8 cellular contexts compared by ENCODE assay signal in the genomic region with DNA sequence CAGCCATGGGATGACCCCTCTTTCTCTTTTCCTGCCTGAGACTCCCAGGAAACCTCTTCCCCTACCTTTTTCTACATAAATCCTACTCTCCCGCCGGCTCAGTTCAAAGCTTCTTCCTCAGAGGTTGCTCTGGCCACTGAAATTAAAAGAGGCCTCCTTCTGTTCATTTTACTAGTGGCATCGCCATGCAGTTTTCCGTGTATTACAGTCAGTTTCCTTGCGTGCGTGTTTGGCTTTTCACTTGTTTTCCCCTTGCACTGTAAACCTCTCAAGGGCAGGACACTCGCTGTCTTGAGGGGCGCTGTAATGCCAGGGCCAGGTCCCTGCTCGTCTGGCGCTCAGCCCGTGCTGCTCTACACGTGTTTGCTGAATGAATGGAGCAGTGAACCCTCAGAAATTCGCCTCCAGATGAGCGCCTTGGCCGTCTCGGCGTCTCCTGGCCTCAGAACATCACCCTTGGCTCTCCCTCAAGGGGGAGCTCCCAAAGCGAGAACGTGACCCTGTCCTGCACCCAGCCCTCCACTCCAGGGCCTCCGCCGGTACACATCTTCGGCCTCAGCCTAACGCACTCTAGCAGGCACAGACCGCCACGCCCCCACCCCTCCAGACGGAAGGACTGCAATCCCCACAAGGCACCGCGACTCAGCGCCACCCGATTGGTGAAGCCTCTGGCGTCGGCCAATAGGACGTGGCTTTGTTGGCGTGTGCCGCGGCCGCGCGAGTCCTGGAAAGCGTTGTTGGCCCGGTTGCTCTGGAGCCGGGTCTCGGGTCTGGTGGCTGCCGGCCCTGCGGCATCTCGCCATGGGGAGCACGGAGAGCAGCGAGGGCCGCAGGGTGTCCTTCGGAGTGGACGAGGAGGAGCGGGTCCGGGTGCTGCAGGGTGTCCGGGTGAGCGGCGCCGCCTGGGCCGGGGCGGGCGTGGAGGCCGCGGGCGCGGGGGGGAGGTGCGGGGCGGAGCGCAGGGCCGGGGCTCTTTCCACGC. TPM values are rescaled to one million over a fixed set of nuclear protein-coding genes. Genes with fewer than 3 reads are reported as not detected.
DNase-seq lines count a peak whose midpoint lies in the region; ATAC-seq, FAIRE-seq and TF ChIP-seq lines count a peak whose summit lies in the region.

TSS of gene CHCHD6 (plus strand) at position 729 of the 982 bp plus-strand sequence. CDS start at position 802, 73 bp downstream.

- TF ChIP-seq CTCF in heart right ventricle (IDR thresholded peaks at IDR 0.05) (peak in 3 of 9 donors; percentile 10 to 37 (median 28)), upper lobe of left lung (IDR thresholded peaks at IDR 0.05) (peak in 2 of 6 experiments; percentile 11 to 32)

- ATAC-seq in HG02852 (IDR thresholded peaks at IDR 0.05; ENCODE audit: unreplicated experiment) = peak; percentile 98
- ATAC-seq in heart right ventricle = peak; percentile 99 to 100 (median 99)
- ATAC-seq in upper lobe of left lung (ENCODE audit: low FRiP score in 2 of 2) = peak; percentile 98 to 100

- no peaks in the 10 kb centered on the region for H3K36me3 ChIP-seq in heart right ventricle
- H3K36me3 ChIP-seq in upper lobe of left lung = no peaks in the 10 kb centered on the region

- H3K9me3 ChIP-seq in heart right ventricle = peaks cover 0 to 5% (median 0%) of the 10 kb centered on the region in 11 donors
- H3K9me3 ChIP-seq in upper lobe of left lung = no peaks in the 10 kb centered on the region

- WGBS in heart right ventricle, 2 donors = 2 to 4% methylated on average over 53 to 69 of the region's 69 CpGs
- WGBS in upper lobe of left lung, 2 donors = 4 to 20% methylated on average over 11 to 62 of the region's 69 CpGs

- TF ChIP-seq EP300 in upper lobe of left lung (IDR thresholded peaks at IDR 0.05) = no peak

- H3K27me3 ChIP-seq in heart right ventricle = peaks cover 0 to 34% (median 9%) of the 10 kb centered on the region in 7 donors
- H3K27me3 ChIP-seq in upper lobe of left lung = no peaks in the 10 kb centered on the region

- TF ChIP-seq POLR2A in GM12891 (IDR thresholded peaks at IDR 0.05; ENCODE audit: low read depth, low read length) (no peak), upper lobe of left lung (IDR thresholded peaks at IDR 0.05) (no peak)

- peaks cover 0 to 16% (median 14%) of the 10 kb centered on the region in 9 donors for H3K4me1 ChIP-seq in heart right ventricle
- H3K4me1 ChIP-seq in upper lobe of left lung = peaks cover 13 to 20% (median 15%) of the 10 kb centered on the region in 4 donors

- DNase-seq in GM12891 (ENCODE audit: insufficient read length, low spot score) (peak; percentile 96), NCI-H1436 treated with DMSO at 0.1 percent for 48 hours (lab: John Stamatoyannopoulos, UW) (peak; percentile 78), T-helper 1 cell (peak; percentile 90 to 95 (median 92)), amniotic epithelial cell (ENCODE audit: low read depth) (peak; percentile 88), heart right ventricle (peak; percentile 94 to 97), posterior cingulate gyrus (peak; percentile 92 to 99 (median 94)), upper lobe of left lung (peak; percentile 91 to 98)

- peak within 1 kb of the TSS; percentile 55 to 96 (median 79) for H3K4me3 ChIP-seq in heart right ventricle
- peak within 1 kb of the TSS; percentile 74 to 99 (median 88) for H3K4me3 ChIP-seq in upper lobe of left lung

- peak within 1 kb of the TSS in 8 of 10 donors; percentile 5 to 60 (median 36) for H3K27ac ChIP-seq in heart right ventricle
- peak within 1 kb of the TSS in 1 of 4 donors; percentile 75 for H3K27ac ChIP-seq in upper lobe of left lung

- FAIRE-seq in GM12891 (lab: Jason Lieb, UNC) = peak; percentile 99

- intact Hi-C loops in heart right ventricle (cut with DNase I) = loop anchor here in 1 of 10 donors (5.0 kb wide), 1 partner anchor 283 kb away; no protein-coding TSS in a partner anchor
- intact Hi-C loops in posterior cingulate gyrus (cut with DNase I) = loop anchor here (5.0 kb wide), 1 partner anchor 278 kb away; the partner anchor contains the start of gene PLXNA1

TF ChIP-seq in GM12891, 5 proteins besides CTCF, POLR2A, EP300 and RAD21:
- no peak for TF ChIP-seq POLR2AphosphoS5 (IDR thresholded peaks at IDR 0.05; ENCODE audit: low read depth, low read length)
- TF ChIP-seq PAX5 (IDR thresholded peaks at IDR 0.05; ENCODE audit: insufficient read depth, low read length, severe bottlenecking) = no peak
- no peak for TF ChIP-seq TAF1 (IDR thresholded peaks at IDR 0.05; ENCODE audit: low read depth, low read length)
- TF ChIP-seq POU2F2 (IDR thresholded peaks at IDR 0.05; ENCODE audit: low read depth, low read length) = no peak
- no peak for TF ChIP-seq SPI1 (IDR thresholded peaks at IDR 0.05; ENCODE audit: low read depth, low read length)

RNA-seq across cellular contexts. Expression of gene CHCHD6, which starts in this region (rescaled TPM):
- 13.1 TPM for polyA plus RNA-seq in GM12891 (2012; ENCODE audit: low read depth, missing spikeins)
- total RNA-seq in heart right ventricle (10 to 100 TPM in 6 of 10 donors, 1 to 10 TPM in 4; 5.2 to 15.8 (median 10.2) TPM), upper lobe of left lung (10 to 100 TPM; 16.6 to 35.6 (median 21.8) TPM)
- polyA plus RNA-seq in heart right ventricle = 10 to 100 TPM in 1 of 2 donors, 1 to 10 TPM in 1; 9.9 to 27.0 TPM
